9 cellular contexts compared by ENCODE assay signal in genomic region chr6:154343473-154344308, GRCh38. TPM values are rescaled to one million over a fixed set of nuclear protein-coding genes. Genes with fewer than 3 reads are reported as not detected.
DNase-seq lines count a peak whose midpoint lies in the region; ATAC-seq, FAIRE-seq and TF ChIP-seq lines count a peak whose summit lies in the region.
"Had no signal": no experiment of that assay in that cellular context is flagged by ENCODE, and none has a peak within 500 bp of the region (broad histone marks: within the 10 kb centered on the region; RNA-seq: fewer than 3 reads in every experiment).

No MANE protein-coding gene starts in this region.

- no peak for FAIRE-seq in GM12892 (lab: Jason Lieb, UNC)
- FAIRE-seq: islet of Langerhans had no signal

- H3K4me1 Mint-ChIP-seq in neural crest cell: peaks cover 29% of the 10 kb centered on the region

- peak overlapping the region; percentile 36 for H3K4me3 ChIP-seq in epithelial cell of esophagus (ENCODE audit: low read length)

- no peak overlapping the region for H3K4me3 Mint-ChIP-seq in neural crest cell

- TF ChIP-seq CTCF in epithelial cell of esophagus (IDR thresholded peaks at IDR 0.05; ENCODE audit: insufficient read depth, low read depth, low read length, missing control alignments): peak; percentile 74
- peak; percentile 60 for TF ChIP-seq CTCF in neural crest cell (conservative IDR thresholded peaks at IDR 0.05)

- TF ChIP-seq POLR2A in GM12892 (IDR thresholded peaks at IDR 0.05; ENCODE audit: low read depth, low read length): no peak

- H3K36me3 Mint-ChIP-seq in neural crest cell (ENCODE audit: low read depth): no peaks in the 10 kb centered on the region

- H3K27me3 Mint-ChIP-seq in neural crest cell (ENCODE audit: low read depth): no peaks in the 10 kb centered on the region

- no peak overlapping the region for H3K27ac Mint-ChIP-seq in neural crest cell (ENCODE audit: unreplicated experiment)

- H3K9me3 Mint-ChIP-seq in neural crest cell: peaks cover 2% of the 10 kb centered on the region

- ATAC-seq in HG02973 (IDR thresholded peaks at IDR 0.05; ENCODE audit: unreplicated experiment) (no peak), GM21576 (IDR thresholded peaks at IDR 0.05; ENCODE audit: unreplicated experiment) (no peak)

- peak; percentile 16 for DNase-seq in GM03348 (ENCODE audit: low spot score)
- peak; percentile 93 for DNase-seq in NCI-H510A treated with DMSO at 0.1 percent for 48 hours (lab: John Stamatoyannopoulos, UW)
- DNase-seq in epithelial cell of esophagus (ENCODE audit: low read depth): peak; percentile 86
- DNase-seq in neural crest cell (ENCODE audit: low read depth, low spot score): no peak
- DNase-seq in UCSD-AML1 (lab: John Stamatoyannopoulos, UW; ENCODE audit: unreplicated experiment): no peak
- no peak for DNase-seq in GM12892 (ENCODE audit: insufficient read length)

RNA-seq across cellular contexts. Expression of gene IPCEF1, which starts 12.9 kb away (rescaled TPM):
- 0.28 and 0.52 TPM in 2 replicates for total RNA-seq in neural crest cell
- 0.85 TPM for polyA plus RNA-seq in GM12892 (2012; ENCODE audit: missing spikeins)

Comparison
In these comparisons a context has a peak if more than half of its experiments do, and no peak if none do; other contexts are left out.
1. DNase-seq: peak in GM03348 (single experiment), NCI-H510A treated with DMSO at 0.1 percent for 48 hours (single experiment) and epithelial cell of esophagus (single experiment); none in neural crest cell (single experiment), UCSD-AML1 (single experiment) and GM12892 (single experiment).